Comparison of ENCODE assay signal across 9 cellular contexts in the genomic region with DNA sequence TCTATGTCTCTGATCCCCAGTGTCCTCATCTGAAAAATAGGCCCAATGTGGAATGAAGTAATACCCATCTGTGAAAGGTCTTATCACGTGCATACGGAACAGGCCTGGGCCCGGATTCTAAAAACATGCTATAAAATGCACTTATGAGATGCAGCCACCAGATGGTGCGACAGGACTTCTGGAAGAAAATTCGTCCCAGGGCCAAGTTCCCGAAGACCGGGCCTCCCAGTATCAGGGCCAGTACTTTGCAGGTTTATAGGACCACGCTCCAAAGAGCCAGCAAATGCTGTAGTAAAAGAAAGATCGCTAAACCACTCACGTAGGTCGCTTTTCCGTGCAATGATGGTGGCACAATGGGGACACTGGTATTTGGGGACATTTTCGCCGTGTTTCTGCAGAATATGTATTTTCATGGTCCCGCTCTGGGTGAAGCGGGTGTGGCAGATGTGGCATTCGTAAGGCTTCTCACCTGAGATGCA. TPM values are rescaled to one million over a fixed set of nuclear protein-coding genes. Genes with fewer than 3 reads are reported as not detected.
DNase-seq lines count a peak whose midpoint lies in the region; ATAC-seq and TF ChIP-seq lines count a peak whose summit lies in the region.
"Had no signal": no experiment of that assay in that cellular context is flagged by ENCODE, and none has a peak within 500 bp of the region (broad histone marks: within the 10 kb centered on the region; RNA-seq: fewer than 3 reads in every experiment).

No MANE protein-coding gene starts in this region.

- H3K36me3 ChIP-seq in naive thymus-derived CD4-positive, alpha-beta T cell (ENCODE audit: control insufficient read depth in 2 of 3, insufficient read depth in 3 of 3, low read length in 3 of 3), result no peaks in the 10 kb centered on the region

- H3K27me3 ChIP-seq in naive thymus-derived CD4-positive, alpha-beta T cell (ENCODE audit: control insufficient read depth in 2 of 2, insufficient read depth in 2 of 2, low read length in 2 of 2), result peaks cover 0 to 3% of the 10 kb centered on the region in 2 donors

- peak; percentile 45 for ATAC-seq in naive thymus-derived CD4-positive, alpha-beta T cell
- no peak for ATAC-seq in HG02623 (IDR thresholded peaks at IDR 0.05; ENCODE audit: unreplicated experiment)
- ATAC-seq in activated CD8-positive, alpha-beta memory T cell treated with anti-CD3 and anti-CD28 coated beads, Interleukin-2, amount 10 ng/mL, durations not matched to agents 7 days and 5 days, result no peak

- no peaks in the 10 kb centered on the region for H3K4me1 ChIP-seq in naive thymus-derived CD4-positive, alpha-beta T cell (ENCODE audit: control insufficient read depth in 2 of 2, insufficient read depth in 2 of 2, low read length in 2 of 2)

- no peaks in the 10 kb centered on the region for H3K9me3 Mint-ChIP-seq in naive thymus-derived CD4-positive, alpha-beta T cell
- H3K9me3 Mint-ChIP-seq in activated CD8-positive, alpha-beta memory T cell treated with anti-CD3 and anti-CD28 coated beads, Interleukin-2, amount 10 ng/mL, durations not matched to agents 7 days and 5 days (ENCODE audit: low read depth), result no peaks in the 10 kb centered on the region
- H3K9me3 Mint-ChIP-seq: CD4-positive, alpha-beta memory T cell had no signal

- DNase-seq in NCI-H2107 (lab: John Stamatoyannopoulos, UW) (peak; percentile 31), NCI-H2107 treated with DMSO at 0.1 percent for 48 hours (lab: John Stamatoyannopoulos, UW; ENCODE audit: unreplicated experiment) (no peak), M059J (ENCODE audit: low read depth) (peak; percentile 65), fibroblast of mammary gland (ENCODE audit: low read depth) (peak; percentile 71)
- peak in 6 of 9 donors; percentile 13 to 31 (median 23) for DNase-seq in naive thymus-derived CD4-positive, alpha-beta T cell
- no peak for DNase-seq in activated CD8-positive, alpha-beta memory T cell treated with anti-CD3 and anti-CD28 coated beads, Interleukin-2, amount 10 ng/mL, durations not matched to agents 7 days and 5 days

- H3K4me3 Mint-ChIP-seq in naive thymus-derived CD4-positive, alpha-beta T cell, result no peak overlapping the region
- no peak overlapping the region for H3K4me3 Mint-ChIP-seq in activated CD8-positive, alpha-beta memory T cell treated with anti-CD3 and anti-CD28 coated beads, Interleukin-2, amount 10 ng/mL, durations not matched to agents 7 days and 5 days
- H3K4me3 Mint-ChIP-seq: CD4-positive, alpha-beta memory T cell had no signal

- intact Hi-C loops in naive thymus-derived CD4-positive, alpha-beta T cell (cut with micrococcal nuclease), result loop anchor here (1.0 to 10.0 kb wide), 4 partner anchors 80 to 696 kb away; no protein-coding TSS in a partner anchor

- CTCF ChIA-PET in naive thymus-derived CD4-positive, alpha-beta T cell (lab: Charles Lee), result interaction anchor here (0.7 kb wide), 1 partner anchor 71 kb away, joined by 6 read pairs; no protein-coding TSS in a partner anchor
- CTCF ChIA-PET in activated CD8-positive, alpha-beta memory T cell treated with anti-CD3 and anti-CD28 coated beads, Interleukin-2, amount 10 ng/mL, durations not matched to agents 7 days and 5 days (lab: Charles Lee), result interaction anchor here (1.6 kb wide), 1 partner anchor 79 kb away, joined by 5 read pairs; no protein-coding TSS in a partner anchor

- peaks cover 0 to 14% (median 5%) of the 10 kb centered on the region in 5 donors for H3K27me3 Mint-ChIP-seq in naive thymus-derived CD4-positive, alpha-beta T cell
- peaks cover 15% of the 10 kb centered on the region for H3K27me3 Mint-ChIP-seq in activated CD8-positive, alpha-beta memory T cell treated with anti-CD3 and anti-CD28 coated beads, Interleukin-2, amount 10 ng/mL, durations not matched to agents 7 days and 5 days

- H3K36me3 Mint-ChIP-seq in naive thymus-derived CD4-positive, alpha-beta T cell, result no peaks in the 10 kb centered on the region
- no peaks in the 10 kb centered on the region for H3K36me3 Mint-ChIP-seq in activated CD8-positive, alpha-beta memory T cell treated with anti-CD3 and anti-CD28 coated beads, Interleukin-2, amount 10 ng/mL, durations not matched to agents 7 days and 5 days
- H3K36me3 Mint-ChIP-seq: CD4-positive, alpha-beta memory T cell had no signal

- H3K27ac ChIP-seq in VCaP, result no peak overlapping the region
- H3K27ac ChIP-seq in naive thymus-derived CD4-positive, alpha-beta T cell (ENCODE audit: low read depth, low read length), result no peak overlapping the region

- no peaks in the 10 kb centered on the region for H3K4me1 Mint-ChIP-seq in naive thymus-derived CD4-positive, alpha-beta T cell
- no peaks in the 10 kb centered on the region for H3K4me1 Mint-ChIP-seq in activated CD8-positive, alpha-beta memory T cell treated with anti-CD3 and anti-CD28 coated beads, Interleukin-2, amount 10 ng/mL, durations not matched to agents 7 days and 5 days
- H3K4me1 Mint-ChIP-seq: CD4-positive, alpha-beta memory T cell had no signal

- H3K27ac Mint-ChIP-seq in naive thymus-derived CD4-positive, alpha-beta T cell, result peak overlapping the region in 1 of 9 donors; percentile 27
- H3K27ac Mint-ChIP-seq in activated CD8-positive, alpha-beta memory T cell treated with anti-CD3 and anti-CD28 coated beads, Interleukin-2, amount 10 ng/mL, durations not matched to agents 7 days and 5 days, result no peak overlapping the region

- POLR2A ChIA-PET in naive thymus-derived CD4-positive, alpha-beta T cell (lab: Charles Lee), result no interaction called here

- H3K4me3 ChIP-seq in fibroblast of mammary gland (ENCODE audit: control insufficient read depth, low read depth, low read length), result no peak overlapping the region
- no peak overlapping the region for H3K4me3 ChIP-seq in naive thymus-derived CD4-positive, alpha-beta T cell (ENCODE audit: low read length)

- TF ChIP-seq CTCF in VCaP (conservative IDR thresholded peaks at IDR 0.05) (peak; percentile 92), fibroblast of mammary gland (conservative IDR thresholded peaks at IDR 0.05; ENCODE audit: control insufficient read depth, insufficient read depth, low read depth, low read length) (peak; percentile 71)

- no peaks in the 10 kb centered on the region for H3K9me3 ChIP-seq in naive thymus-derived CD4-positive, alpha-beta T cell (ENCODE audit: control insufficient read depth in 2 of 3, low read length in 3 of 3)

RNA-seq across cellular contexts. Expression of a gene that starts 10.6 kb away (rescaled TPM):
- not detected in 2 replicates for total RNA-seq in M059J (2014; rRNA removed; shearing (Covaris generic))
- not detected for total RNA-seq in naive thymus-derived CD4-positive, alpha-beta T cell
- not detected for polyA plus RNA-seq in naive thymus-derived CD4-positive, alpha-beta T cell
- not detected for total RNA-seq in activated CD8-positive, alpha-beta memory T cell treated with anti-CD3 and anti-CD28 coated beads, Interleukin-2, amount 10 ng/mL, durations not matched to agents 7 days and 5 days
- total RNA-seq: CD4-positive, alpha-beta memory T cell had no signal
- polyA plus RNA-seq: CD4-positive, alpha-beta memory T cell had no signal

RNA-seq across cellular contexts. Expression of a gene that starts 46.6 kb away (rescaled TPM):
- not detected in 2 replicates for total RNA-seq in M059J (2014; rRNA removed; shearing (Covaris generic))
- total RNA-seq in naive thymus-derived CD4-positive, alpha-beta T cell, result not detected
- not detected for polyA plus RNA-seq in naive thymus-derived CD4-positive, alpha-beta T cell
- total RNA-seq in activated CD8-positive, alpha-beta memory T cell treated with anti-CD3 and anti-CD28 coated beads, Interleukin-2, amount 10 ng/mL, durations not matched to agents 7 days and 5 days, result not detected
- total RNA-seq: CD4-positive, alpha-beta memory T cell had no signal
- polyA plus RNA-seq: CD4-positive, alpha-beta memory T cell had no signal

Comparison
In these comparisons a context has a peak if more than half of its experiments do, and no peak if none do; other contexts are left out.
1. DNase-seq: peak in NCI-H2107 (single experiment), M059J (single experiment), fibroblast of mammary gland (single experiment) and naive thymus-derived CD4-positive, alpha-beta T cell (6 of 9); none in NCI-H2107 treated with DMSO at 0.1 percent for 48 hours (single experiment) and activated CD8-positive, alpha-beta memory T cell treated with anti-CD3 and anti-CD28 coated beads, Interleukin-2, amount 10 ng/mL, durations not matched to agents 7 days and 5 days (single experiment).